ENCODE assay signal across 17 cellular contexts in the genomic region with DNA sequence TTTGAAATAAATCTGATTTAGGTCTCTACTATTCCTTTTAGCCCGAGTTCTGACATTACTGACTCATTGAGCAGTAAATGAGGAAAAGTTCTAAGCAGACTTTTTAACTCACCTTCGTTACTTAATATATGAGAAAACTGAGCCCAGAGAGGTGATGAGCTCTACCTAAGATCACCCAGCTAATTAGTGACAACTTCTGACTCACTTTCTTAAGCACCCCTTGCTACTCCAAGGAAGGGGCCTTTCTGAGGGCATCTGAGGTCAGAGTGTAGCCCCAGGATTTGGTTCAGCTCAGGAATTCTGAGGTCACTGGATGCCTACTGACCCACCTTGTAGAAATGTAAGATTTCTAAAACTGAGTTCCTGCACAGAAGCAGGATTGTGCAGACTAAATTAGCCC.
DNase-seq lines count a peak whose midpoint lies in the region; ATAC-seq, FAIRE-seq and TF ChIP-seq lines count a peak whose summit lies in the region.
"Had no signal": no experiment of that assay in that cellular context is flagged by ENCODE, and none has a peak within 500 bp of the region (broad histone marks: within the 10 kb centered on the region; RNA-seq: fewer than 3 reads in every experiment).

No MANE protein-coding gene starts in this region.

- no peak for TF ChIP-seq CTCF in endodermal cell (conservative IDR thresholded peaks at IDR 0.05)
- TF ChIP-seq CTCF in neural progenitor cell (IDR thresholded peaks at IDR 0.05) = no peak

- FAIRE-seq in G401.6 (lab: Jason Lieb, UNC) (peak; percentile 73), urothelium cell line (lab: Jason Lieb, UNC) (no peak)
- FAIRE-seq: A204.1, GM12892, K562 had no signal

- no peak overlapping the region for H3K9ac ChIP-seq in endodermal cell (ENCODE audit: extremely low read depth, low read length, poor library complexity, severe bottlenecking)
- H3K9ac ChIP-seq in neural progenitor cell = no peak overlapping the region
- no peak overlapping the region for H3K9ac ChIP-seq in GM23248

- H3K36me3 Mint-ChIP-seq in endodermal cell (ENCODE audit: low read depth) (peaks cover 2% of the 10 kb centered on the region), neural progenitor cell (no peaks in the 10 kb centered on the region)

- H3K4me2 ChIP-seq in neural progenitor cell (no peak overlapping the region), GM23248 (ENCODE audit: unreplicated experiment) (no peak overlapping the region)

- no peaks in the 10 kb centered on the region for H3K9me2 ChIP-seq in GM23248 (ENCODE audit: insufficient read depth)

- H3K4me1 ChIP-seq in endodermal cell (ENCODE audit: control insufficient read depth, insufficient read depth, low read length) (peaks cover 17% of the 10 kb centered on the region), neural progenitor cell (peaks cover 58% of the 10 kb centered on the region), GM23248 (ENCODE audit: insufficient read depth) (peaks cover 16% of the 10 kb centered on the region)

- WGBS in endodermal cell (ENCODE audit: insufficient coverage in 1 of 2, insufficient read length in 1 of 2), 2 experiments = 89 to 100% methylated on average over 1 to 2 of the region's 2 CpGs
- WGBS in GM23248 (ENCODE audit: low coverage in 1 of 2, low lambda C conversion rate in 2 of 2, missing lambda C conversion rate in 2 of 2), 2 experiments = 94 to 98% methylated on average over 2 of the region's 2 CpGs

- H3K4me3 Mint-ChIP-seq in endodermal cell (no peak overlapping the region), neural progenitor cell (no peak overlapping the region)
- H3K4me3 Mint-ChIP-seq: CD4-positive, alpha-beta memory T cell had no signal

- DNase-seq in HK-2 (ENCODE audit: unreplicated experiment) = peak; percentile 28
- DNase-seq in endodermal cell = no peak
- no peak for DNase-seq in neural progenitor cell (ENCODE audit: low spot score)
- no peak for DNase-seq in GM23248
- DNase-seq in urothelium cell line (ENCODE audit: low spot score) = no peak
- no peak for DNase-seq in NCI-H187 (lab: John Stamatoyannopoulos, UW)
- DNase-seq: BE2C; CD4-positive, alpha-beta memory T cell; GDM1; H7 had no signal

- H2AFZ ChIP-seq in neural progenitor cell (replicated peaks) (no peak overlapping the region), GM23248 (no peak overlapping the region)

- no peak for ATAC-seq in HG02870 (IDR thresholded peaks at IDR 0.05; ENCODE audit: unreplicated experiment)
- ATAC-seq: K562 had no signal

- H3K9me3 ChIP-seq in endodermal cell (ENCODE audit: control insufficient read depth, low read length) = no peaks in the 10 kb centered on the region
- H3K9me3 ChIP-seq in neural progenitor cell (ENCODE audit: low read depth) = no peaks in the 10 kb centered on the region
- H3K9me3 ChIP-seq in GM23248 (ENCODE audit: low read depth) = no peaks in the 10 kb centered on the region
- H3K9me3 ChIP-seq: BE2C had no signal

- H3K4me1 Mint-ChIP-seq in endodermal cell (peaks cover 50% of the 10 kb centered on the region), neural progenitor cell (peaks cover 7% of the 10 kb centered on the region)

- H4K20me1 ChIP-seq in neural progenitor cell (ENCODE audit: low read depth) (no peaks in the 10 kb centered on the region), GM23248 (ENCODE audit: insufficient read depth) (no peaks in the 10 kb centered on the region)

- H3K4me3 ChIP-seq in endodermal cell (ENCODE audit: low read length) (no peak overlapping the region), neural progenitor cell (no peak overlapping the region), GM23248 (no peak overlapping the region)
- H3K4me3 ChIP-seq: K562 had no signal

- H3K9me3 Mint-ChIP-seq in endodermal cell (no peaks in the 10 kb centered on the region), neural progenitor cell (no peaks in the 10 kb centered on the region)

- H3K27me3 ChIP-seq in endodermal cell (ENCODE audit: control insufficient read depth, insufficient read depth, low read length, poor library complexity, severe bottlenecking) (no peaks in the 10 kb centered on the region), neural progenitor cell (no peaks in the 10 kb centered on the region), GM23248 (replicated peaks; ENCODE audit: insufficient read depth) (no peaks in the 10 kb centered on the region)
- H3K27me3 ChIP-seq: BE2C had no signal

- H3K27ac Mint-ChIP-seq in endodermal cell (peak overlapping the region; percentile 80), neural progenitor cell (no peak overlapping the region)
- H3K27ac Mint-ChIP-seq: CD4-positive, alpha-beta memory T cell had no signal

- H3K79me2 ChIP-seq in neural progenitor cell (ENCODE audit: low read depth) (no peaks in the 10 kb centered on the region), GM23248 (ENCODE audit: insufficient read depth) (no peaks in the 10 kb centered on the region)

- H3F3A ChIP-seq in neural progenitor cell (ENCODE audit: low read depth) = peaks cover 48% of the 10 kb centered on the region
- peaks cover 17% of the 10 kb centered on the region for H3F3A ChIP-seq in GM23248 (ENCODE audit: insufficient read depth)

- H3K27me3 Mint-ChIP-seq in endodermal cell (ENCODE audit: insufficient read depth) = no peaks in the 10 kb centered on the region
- no peaks in the 10 kb centered on the region for H3K27me3 Mint-ChIP-seq in neural progenitor cell (ENCODE audit: insufficient read depth, low read depth)
- H3K27me3 Mint-ChIP-seq: CD4-positive, alpha-beta memory T cell had no signal

- H3K36me3 ChIP-seq in endodermal cell (ENCODE audit: control insufficient read depth, insufficient read depth, low read length) (no peaks in the 10 kb centered on the region), neural progenitor cell (no peaks in the 10 kb centered on the region), GM23248 (ENCODE audit: low read depth) (no peaks in the 10 kb centered on the region)
- H3K36me3 ChIP-seq: BE2C had no signal

- H3K27ac ChIP-seq in endodermal cell (ENCODE audit: low read depth, low read length) = no peak overlapping the region
- peak overlapping the region; percentile 73 for H3K27ac ChIP-seq in neural progenitor cell
- no peak overlapping the region for H3K27ac ChIP-seq in GM23248
- H3K27ac ChIP-seq: C4-2B, HL-60 had no signal

- in situ Hi-C loops in GM23248 (cut with MboI) = no loop called here
